Comparison of ENCODE assay signal across 16 cellular contexts in genomic region chr1:214823311-214824117, GRCh38.
DNase-seq lines count a peak whose midpoint lies in the region; ATAC-seq and TF ChIP-seq lines count a peak whose summit lies in the region.
"Had no signal": no experiment of that assay in that cellular context is flagged by ENCODE, and none has a peak within 500 bp of the region (broad histone marks: within the 10 kb centered on the region; RNA-seq: fewer than 3 reads in every experiment).

No MANE protein-coding gene starts in this region.

- H3K18ac ChIP-seq in mesendoderm (ENCODE audit: low read length): no peak overlapping the region

- H3K4me2 ChIP-seq in GM23338 (no peak overlapping the region), PC-3 (ENCODE audit: low read length) (no peak overlapping the region), mesendoderm (ENCODE audit: low read length) (no peak overlapping the region)

- TF ChIP-seq CTCF in activated CD8-positive, alpha-beta T cell treated with anti-CD3 and anti-CD28 coated beads for 36 hours (IDR thresholded peaks at IDR 0.05): no peak
- TF ChIP-seq CTCF in GM23338 (conservative IDR thresholded peaks at IDR 0.05; ENCODE audit: low read depth in 2 of 2) (peak; percentile 50 to 59), PC-3 (conservative IDR thresholded peaks at IDR 0.05; ENCODE audit: low read depth, low read length) (peak; percentile 41; the same call in 1 of the 2 replicates)

- H3K36me3 ChIP-seq in GM23338 (ENCODE audit: insufficient read depth) (no peaks in the 10 kb centered on the region), PC-3 (ENCODE audit: low read depth, low read length) (peaks cover 5% of the 10 kb centered on the region; the same call in 1 of the 2 replicates), mesendoderm (ENCODE audit: control insufficient read depth, insufficient read depth, low read length) (no peaks in the 10 kb centered on the region)
- H3K36me3 ChIP-seq: stomach had no signal

- H3K9ac ChIP-seq in PC-3 (ENCODE audit: low read length) (no peak overlapping the region), mesendoderm (ENCODE audit: low read length) (no peak overlapping the region)

- H3K9me3 ChIP-seq in PC-3 (ENCODE audit: low read length): 0 out of 2 replicates have a peak, but pooled peaks cover 9% of the 10 kb centered on the region

- 0 out of 2 replicates have a peak, but pooled peaks cover 5% of the 10 kb centered on the region for H3K9me2 ChIP-seq in GM23338 (ENCODE audit: insufficient read depth)
- no peaks in the 10 kb centered on the region for H3K9me2 ChIP-seq in PC-3 (replicated peaks; ENCODE audit: low read length)

- intact Hi-C loops in activated CD8-positive, alpha-beta T cell treated with anti-CD3 and anti-CD28 coated beads for 36 hours (cut with micrococcal nuclease): no loop called here
- intact Hi-C loops in PC-3 (cut with micrococcal nuclease): no loop called here

- no peaks in the 10 kb centered on the region for H3K79me2 ChIP-seq in GM23338 (replicated peaks; ENCODE audit: insufficient read depth)
- no peaks in the 10 kb centered on the region for H3K79me2 ChIP-seq in PC-3 (ENCODE audit: low read length)
- no peaks in the 10 kb centered on the region for H3K79me2 ChIP-seq in mesendoderm (ENCODE audit: control insufficient read depth, insufficient read depth, low read length)

- POLR2A ChIA-PET in activated CD8-positive, alpha-beta T cell treated with anti-CD3 and anti-CD28 coated beads for 36 hours (lab: Charles Lee): no interaction called here
- POLR2A ChIA-PET in activated CD8-positive, alpha-beta T cell treated with anti-CD3 and anti-CD28 coated beads, Interleukin-2, amount 10 ng/mL, durations not matched to agents 7 days and 5 days (lab: Charles Lee): no interaction called here
- POLR2A ChIA-PET in PC-3 (lab: Charles Lee; ENCODE audit: unreplicated experiment): no interaction called here

- WGBS in mesendoderm (ENCODE audit: extremely low coverage, insufficient coverage, low lambda C conversion rate): no CpG with 5 or more reads among the region's 21 CpGs

- no peaks in the 10 kb centered on the region for H3K27me3 ChIP-seq in GM23338 (ENCODE audit: insufficient read depth)
- no peaks in the 10 kb centered on the region for H3K27me3 ChIP-seq in PC-3 (ENCODE audit: low read length)
- H3K27me3 ChIP-seq in mesendoderm (ENCODE audit: insufficient read depth, low read length, poor library complexity): no peaks in the 10 kb centered on the region
- H3K27me3 ChIP-seq: stomach had no signal

- H3K36me3 Mint-ChIP-seq in activated CD8-positive, alpha-beta T cell treated with anti-CD3 and anti-CD28 coated beads for 36 hours (ENCODE audit: low read depth): no peaks in the 10 kb centered on the region
- H3K36me3 Mint-ChIP-seq in activated CD8-positive, alpha-beta T cell treated with anti-CD3 and anti-CD28 coated beads, Interleukin-2, amount 10 ng/mL, durations not matched to agents 7 days and 5 days (ENCODE audit: low read depth): no peaks in the 10 kb centered on the region
- peaks cover 15% of the 10 kb centered on the region for H3K36me3 Mint-ChIP-seq in GM23338 (ENCODE audit: low read depth)
- H3K36me3 Mint-ChIP-seq: activated naive CD4-positive, alpha-beta T cell treated with anti-CD3 and anti-CD28 coated beads, Interleukin-2, amount 50 U/mL, for 24 hours; brain; natural killer cell treated with Interleukin-12 subunit alpha and Interleukin-12 subunit beta and Interleukin-15 and Interleukin-18, amount 100 ng/mL, for 72 hours had no signal

- H3K56ac ChIP-seq in mesendoderm (ENCODE audit: low read length): no peak overlapping the region

- no peak overlapping the region for H2BK5ac ChIP-seq in mesendoderm (ENCODE audit: low read length)

- no peak overlapping the region for H3K27ac Mint-ChIP-seq in activated CD8-positive, alpha-beta T cell treated with anti-CD3 and anti-CD28 coated beads for 36 hours
- no peak overlapping the region for H3K27ac Mint-ChIP-seq in activated CD8-positive, alpha-beta T cell treated with anti-CD3 and anti-CD28 coated beads, Interleukin-2, amount 10 ng/mL, durations not matched to agents 7 days and 5 days
- H3K27ac Mint-ChIP-seq in GM23338: peak overlapping the region; percentile 89
- H3K27ac Mint-ChIP-seq: activated naive CD4-positive, alpha-beta T cell treated with anti-CD3 and anti-CD28 coated beads, Interleukin-2, amount 50 U/mL, for 24 hours; brain; dendritic cell treated with granulocyte-macrophage colony-stimulating factor and Interleukin-4, amounts not matched to agents 40 ng/mL and 50 ng/mL, for 4 days; natural killer cell treated with Interleukin-12 subunit alpha and Interleukin-12 subunit beta and Interleukin-15 and Interleukin-18, amount 100 ng/mL, for 72 hours had no signal

- H3K23ac ChIP-seq in mesendoderm (ENCODE audit: low read length): no peak overlapping the region

- H3K27ac ChIP-seq in GM23338 (ENCODE audit: low read depth): no peak overlapping the region
- no peak overlapping the region for H3K27ac ChIP-seq in PC-3 (ENCODE audit: low read length)
- no peak overlapping the region for H3K27ac ChIP-seq in mesendoderm (ENCODE audit: low read depth, low read length)
- H3K27ac ChIP-seq: stomach had no signal

- CTCF ChIA-PET in activated CD8-positive, alpha-beta T cell treated with anti-CD3 and anti-CD28 coated beads for 36 hours (lab: Charles Lee): interaction anchor here (0.6 kb wide), 1 partner anchor 37 kb away, joined by 3 read pairs; no protein-coding TSS in a partner anchor
- CTCF ChIA-PET in activated CD8-positive, alpha-beta T cell treated with anti-CD3 and anti-CD28 coated beads, Interleukin-2, amount 10 ng/mL, durations not matched to agents 7 days and 5 days (lab: Charles Lee): interaction anchor here (0.6 kb wide), 1 partner anchor 21 kb away, joined by 3 read pairs; no protein-coding TSS in a partner anchor
- CTCF ChIA-PET in PC-3 (lab: Charles Lee): no interaction called here

- DNase-seq in activated CD8-positive, alpha-beta T cell treated with anti-CD3 and anti-CD28 coated beads for 36 hours: peak; percentile 18
- DNase-seq in activated CD8-positive, alpha-beta T cell treated with anti-CD3 and anti-CD28 coated beads, Interleukin-2, amount 10 ng/mL, durations not matched to agents 7 days and 5 days: no peak
- DNase-seq in GM23338 (ENCODE audit: low spot score) (peak; percentile 38), PC-3 (no peak), mesendoderm (peak; percentile 70), mesenteric fat pad (ENCODE audit: low spot score) (no peak), HPDE6-E6E7 (ENCODE audit: extremely low spot score) (no peak)
- DNase-seq: GOT3; NCI-H345; stimulated activated CD4-positive, alpha-beta T cell treated with anti-CD3 and anti-CD28 coated beads, Interleukin-12 subunit alpha, Interleukin-12 subunit beta, amount 100 ng/mL, for 4 hours; stomach had no signal

- no peak overlapping the region for H2AK5ac ChIP-seq in mesendoderm (ENCODE audit: low read length)

- no peak overlapping the region for H3K4me3 ChIP-seq in GM23338
- H3K4me3 ChIP-seq in PC-3 (ENCODE audit: low read length): no peak overlapping the region
- no peak overlapping the region for H3K4me3 ChIP-seq in mesendoderm (ENCODE audit: low read length)
- H3K4me3 ChIP-seq: stomach had no signal

- H3K4me1 ChIP-seq in GM23338 (ENCODE audit: insufficient read depth): no peaks in the 10 kb centered on the region
- peaks cover 7% of the 10 kb centered on the region; the same call in 1 of the 2 replicates for H3K4me1 ChIP-seq in PC-3 (ENCODE audit: insufficient read depth, low read length)
- no peaks in the 10 kb centered on the region for H3K4me1 ChIP-seq in mesendoderm (ENCODE audit: control insufficient read depth, low read depth, low read length)
- H3K4me1 ChIP-seq: stomach had no signal

- ATAC-seq in activated CD8-positive, alpha-beta T cell treated with anti-CD3 and anti-CD28 coated beads for 36 hours: no peak
- ATAC-seq in activated CD8-positive, alpha-beta T cell treated with anti-CD3 and anti-CD28 coated beads, Interleukin-2, amount 10 ng/mL, durations not matched to agents 7 days and 5 days: no peak
- 0 out of 3 replicates have a peak, but pooled peaks have one; percentile 24 for ATAC-seq in GM23338
- ATAC-seq in PC-3: no peak
- ATAC-seq in GM19467 (IDR thresholded peaks at IDR 0.05; ENCODE audit: unreplicated experiment): no peak
- ATAC-seq: natural killer cell treated with Interleukin-12 subunit alpha and Interleukin-12 subunit beta and Interleukin-15 and Interleukin-18, amount 100 ng/mL, for 72 hours had no signal

- H2AFZ ChIP-seq in GM23338 (peak overlapping the region; percentile 70), PC-3 (ENCODE audit: low read length) (no peak overlapping the region)

- H3F3A ChIP-seq in GM23338 (replicated peaks; ENCODE audit: low read depth): no peaks in the 10 kb centered on the region
- no peaks in the 10 kb centered on the region for H3F3A ChIP-seq in PC-3 (ENCODE audit: low read length, unreplicated experiment)

- no peaks in the 10 kb centered on the region for H3K4me1 Mint-ChIP-seq in activated CD8-positive, alpha-beta T cell treated with anti-CD3 and anti-CD28 coated beads for 36 hours (ENCODE audit: low read depth)
- H3K4me1 Mint-ChIP-seq in activated CD8-positive, alpha-beta T cell treated with anti-CD3 and anti-CD28 coated beads, Interleukin-2, amount 10 ng/mL, durations not matched to agents 7 days and 5 days (ENCODE audit: low read depth): no peaks in the 10 kb centered on the region
- peaks cover 9% of the 10 kb centered on the region; the same call in 2 of the 3 replicates for H3K4me1 Mint-ChIP-seq in GM23338
- H3K4me1 Mint-ChIP-seq: activated naive CD4-positive, alpha-beta T cell treated with anti-CD3 and anti-CD28 coated beads, Interleukin-2, amount 50 U/mL, for 24 hours; brain had no signal

- H4K20me1 ChIP-seq in GM23338 (replicated peaks; ENCODE audit: insufficient read depth): no peaks in the 10 kb centered on the region
- no peaks in the 10 kb centered on the region for H4K20me1 ChIP-seq in PC-3 (ENCODE audit: low read length)

- H2BK15ac ChIP-seq in mesendoderm (replicated peaks; ENCODE audit: low read depth): no peak overlapping the region

- H4K5ac ChIP-seq in mesendoderm (ENCODE audit: low read length): no peak overlapping the region

- BruUV-seq in PC-3 (replicated peaks; lab: Mats Ljungman, UMichigan): no TSS peak

- peaks cover 7% of the 10 kb centered on the region for H3K9me3 Mint-ChIP-seq in activated CD8-positive, alpha-beta T cell treated with anti-CD3 and anti-CD28 coated beads for 36 hours
- H3K9me3 Mint-ChIP-seq in activated CD8-positive, alpha-beta T cell treated with anti-CD3 and anti-CD28 coated beads, Interleukin-2, amount 10 ng/mL, durations not matched to agents 7 days and 5 days (ENCODE audit: insufficient read depth): peaks cover 8% of the 10 kb centered on the region
- peaks cover 17% of the 10 kb centered on the region for H3K9me3 Mint-ChIP-seq in GM23338
- H3K9me3 Mint-ChIP-seq: activated naive CD4-positive, alpha-beta T cell treated with anti-CD3 and anti-CD28 coated beads, Interleukin-2, amount 50 U/mL, for 24 hours; dendritic cell treated with granulocyte-macrophage colony-stimulating factor and Interleukin-4, amounts not matched to agents 40 ng/mL and 50 ng/mL, for 4 days had no signal

- H3K79me1 ChIP-seq in mesendoderm (ENCODE audit: low read length): no peaks in the 10 kb centered on the region

- H3K27me3 Mint-ChIP-seq in activated CD8-positive, alpha-beta T cell treated with anti-CD3 and anti-CD28 coated beads for 36 hours: no peaks in the 10 kb centered on the region
- H3K27me3 Mint-ChIP-seq in activated CD8-positive, alpha-beta T cell treated with anti-CD3 and anti-CD28 coated beads, Interleukin-2, amount 10 ng/mL, durations not matched to agents 7 days and 5 days (ENCODE audit: low read depth): no peaks in the 10 kb centered on the region
- peaks cover 5% of the 10 kb centered on the region for H3K27me3 Mint-ChIP-seq in GM23338 (ENCODE audit: insufficient read depth, low read depth, poor library complexity)
- H3K27me3 Mint-ChIP-seq: dendritic cell treated with granulocyte-macrophage colony-stimulating factor and Interleukin-4, amounts not matched to agents 40 ng/mL and 50 ng/mL, for 4 days; natural killer cell treated with Interleukin-12 subunit alpha and Interleukin-12 subunit beta and Interleukin-15 and Interleukin-18, amount 100 ng/mL, for 72 hours had no signal

- H2BK120ac ChIP-seq in mesendoderm (ENCODE audit: low read depth, low read length): no peak overlapping the region

- H3K4me3 Mint-ChIP-seq in activated CD8-positive, alpha-beta T cell treated with anti-CD3 and anti-CD28 coated beads for 36 hours: no peak overlapping the region
- H3K4me3 Mint-ChIP-seq in activated CD8-positive, alpha-beta T cell treated with anti-CD3 and anti-CD28 coated beads, Interleukin-2, amount 10 ng/mL, durations not matched to agents 7 days and 5 days: no peak overlapping the region
- no peak overlapping the region for H3K4me3 Mint-ChIP-seq in GM23338
- H3K4me3 Mint-ChIP-seq: activated naive CD4-positive, alpha-beta T cell treated with anti-CD3 and anti-CD28 coated beads, Interleukin-2, amount 50 U/mL, for 24 hours; brain; dendritic cell treated with granulocyte-macrophage colony-stimulating factor and Interleukin-4, amounts not matched to agents 40 ng/mL and 50 ng/mL, for 4 days; natural killer cell treated with Interleukin-12 subunit alpha and Interleukin-12 subunit beta and Interleukin-15 and Interleukin-18, amount 100 ng/mL, for 72 hours had no signal

- H4K8ac ChIP-seq in mesendoderm (ENCODE audit: low read depth, low read length): no peak overlapping the region

- no peak overlapping the region for H3K4ac ChIP-seq in mesendoderm (ENCODE audit: low read depth, low read length)

Comparison
In these comparisons a context has a peak if more than half of its experiments do, and no peak if none do; other contexts are left out.
1. DNase-seq: peak in activated CD8-positive, alpha-beta T cell treated with anti-CD3 and anti-CD28 coated beads for 36 hours (single experiment), GM23338 (single experiment) and mesendoderm (single experiment); none in activated CD8-positive, alpha-beta T cell treated with anti-CD3 and anti-CD28 coated beads, Interleukin-2, amount 10 ng/mL, durations not matched to agents 7 days and 5 days (single experiment), PC-3 (single experiment), mesenteric fat pad (single experiment) and HPDE6-E6E7 (single experiment).